In genomic region chr2:12456293-12457151, GRCh38 we compare ENCODE assay signal across 8 cellular contexts.
A peak's percentile ranks its signal among the peaks of the same experiment; 100 is the strongest.
DNase-seq lines count a peak whose midpoint lies in the region; ATAC-seq and TF ChIP-seq lines count a peak whose summit lies in the region.

No MANE protein-coding gene starts in this region.

- BruUV-seq in A673 (replicated peaks; lab: Mats Ljungman, UMichigan): no TSS peak

- H3K9me3 ChIP-seq in A673 (ENCODE audit: low read depth, low read length, poor library complexity, severe bottlenecking) (no peaks in the 10 kb centered on the region), gastroesophageal sphincter (no peaks in the 10 kb centered on the region), aorta (ENCODE audit: control insufficient read depth, low read length) (no peaks in the 10 kb centered on the region)

- POLR2A ChIA-PET in A673 (lab: Charles Lee; ENCODE audit: low non-redundant PET): interaction anchor here (0.6 kb wide), 1 partner anchor 321 kb away, joined by 4 read pairs; no protein-coding TSS in a partner anchor

- no peak for TF ChIP-seq POLR2A in gastroesophageal sphincter (IDR thresholded peaks at IDR 0.05)

- H3K27me3 ChIP-seq in A673 (replicated peaks; ENCODE audit: insufficient read depth, low read depth, low read length, poor library complexity) (no peaks in the 10 kb centered on the region), gastroesophageal sphincter (no peaks in the 10 kb centered on the region), rectal smooth muscle tissue (ENCODE audit: control insufficient read depth, insufficient read depth, low read length) (no peaks in the 10 kb centered on the region), aorta (ENCODE audit: control insufficient read depth in 1 of 2, insufficient read depth in 2 of 2, low read length in 1 of 2) (no peaks in the 10 kb centered on the region)

- H3K4me1 ChIP-seq in A673 (ENCODE audit: insufficient read depth, low read length, poor library complexity, severe bottlenecking) (peaks cover 20% of the 10 kb centered on the region), gastroesophageal sphincter (peaks cover 0 to 28% (median 16%) of the 10 kb centered on the region in 3 donors), rectal smooth muscle tissue (ENCODE audit: control insufficient read depth, insufficient read depth, low read length) (peaks cover 3% of the 10 kb centered on the region), aorta (ENCODE audit: control insufficient read depth in 1 of 2, insufficient read depth in 2 of 2, low read length in 2 of 2) (peaks cover 7 to 10% of the 10 kb centered on the region in 2 donors)

- H3K4me3 Mint-ChIP-seq in activated T-helper 1 cell treated with anti-CD3 and anti-CD28 coated beads, Interleukin-12 subunit alpha, Interleukin-12 subunit beta, Interleukin-2, Interleukin-4 antibody, amounts not matched to agents 30 ng/mL and 10 ng/mL and 1 ng/mL, durations not matched to agents 14 hours and 24 hours and 36 hours: peak overlapping the region; percentile 66

- H3K9ac ChIP-seq in rectal smooth muscle tissue (ENCODE audit: low read length): no peak overlapping the region

- TF ChIP-seq CTCF in A673 (conservative IDR thresholded peaks at IDR 0.05; ENCODE audit: low read depth, low read length) (no peak), gastroesophageal sphincter (IDR thresholded peaks at IDR 0.05) (no peak)

- peak overlapping the region; percentile 3 for H3K4me3 ChIP-seq in A673 (ENCODE audit: low read depth, low read length, poor library complexity, severe bottlenecking)
- H3K4me3 ChIP-seq in gastroesophageal sphincter: no peak overlapping the region
- H3K4me3 ChIP-seq in rectal smooth muscle tissue (ENCODE audit: low read length): peak overlapping the region; percentile 10
- no peak overlapping the region for H3K4me3 ChIP-seq in aorta (ENCODE audit: low read length in 2 of 2)

- no peaks in the 10 kb centered on the region for H3K27me3 Mint-ChIP-seq in activated T-helper 1 cell treated with anti-CD3 and anti-CD28 coated beads, Interleukin-12 subunit alpha, Interleukin-12 subunit beta, Interleukin-2, Interleukin-4 antibody, amounts not matched to agents 30 ng/mL and 10 ng/mL and 1 ng/mL, durations not matched to agents 14 hours and 24 hours and 36 hours (ENCODE audit: insufficient read depth)

- H3K9me3 Mint-ChIP-seq in activated T-helper 1 cell treated with anti-CD3 and anti-CD28 coated beads, Interleukin-12 subunit alpha, Interleukin-12 subunit beta, Interleukin-2, Interleukin-4 antibody, amounts not matched to agents 30 ng/mL and 10 ng/mL and 1 ng/mL, durations not matched to agents 14 hours and 24 hours and 36 hours: peaks cover 8% of the 10 kb centered on the region

- WGBS in gastroesophageal sphincter (ENCODE audit: low coverage in 1 of 2), 2 donors: 17 to 58% methylated on average over 5 to 7 of the region's 7 CpGs
- 43 to 50% methylated on average over 7 of the region's 7 CpGs for WGBS in aorta, 2 donors

- H3K36me3 ChIP-seq in A673 (ENCODE audit: insufficient read depth, low read length, poor library complexity, severe bottlenecking) (no peaks in the 10 kb centered on the region), gastroesophageal sphincter (no peaks in the 10 kb centered on the region), rectal smooth muscle tissue (ENCODE audit: control insufficient read depth, insufficient read depth, low read length) (no peaks in the 10 kb centered on the region), aorta (ENCODE audit: control insufficient read depth in 1 of 2, insufficient read depth in 2 of 2, low read length in 1 of 2) (no peaks in the 10 kb centered on the region)

- H3K36me3 Mint-ChIP-seq in activated T-helper 1 cell treated with anti-CD3 and anti-CD28 coated beads, Interleukin-12 subunit alpha, Interleukin-12 subunit beta, Interleukin-2, Interleukin-4 antibody, amounts not matched to agents 30 ng/mL and 10 ng/mL and 1 ng/mL, durations not matched to agents 14 hours and 24 hours and 36 hours (ENCODE audit: low read depth): peaks cover 4% of the 10 kb centered on the region

- peak overlapping the region; percentile 83 for H3K27ac Mint-ChIP-seq in activated T-helper 1 cell treated with anti-CD3 and anti-CD28 coated beads, Interleukin-12 subunit alpha, Interleukin-12 subunit beta, Interleukin-2, Interleukin-4 antibody, amounts not matched to agents 30 ng/mL and 10 ng/mL and 1 ng/mL, durations not matched to agents 14 hours and 24 hours and 36 hours

- CTCF ChIA-PET in A673 (lab: Charles Lee): no interaction called here

- peak; percentile 97 for ATAC-seq in GM18867 (IDR thresholded peaks at IDR 0.05; ENCODE audit: unreplicated experiment)
- ATAC-seq in HG03108 (IDR thresholded peaks at IDR 0.05; ENCODE audit: unreplicated experiment): peak; percentile 89
- ATAC-seq in gastroesophageal sphincter: peak; percentile 96
- ATAC-seq in aorta (ENCODE audit: low FRiP score): peak; percentile 92

- TF ChIP-seq EP300 in gastroesophageal sphincter (IDR thresholded peaks at IDR 0.05): peak; percentile 44

- peaks cover 33% of the 10 kb centered on the region for H3K4me1 Mint-ChIP-seq in activated T-helper 1 cell treated with anti-CD3 and anti-CD28 coated beads, Interleukin-12 subunit alpha, Interleukin-12 subunit beta, Interleukin-2, Interleukin-4 antibody, amounts not matched to agents 30 ng/mL and 10 ng/mL and 1 ng/mL, durations not matched to agents 14 hours and 24 hours and 36 hours (ENCODE audit: low read depth)

- intact Hi-C loops in A673 (cut with micrococcal nuclease; ENCODE audit: unreplicated experiment): no loop called here
- intact Hi-C loops in activated T-helper 1 cell treated with anti-CD3 and anti-CD28 coated beads, Interleukin-12 subunit alpha, Interleukin-12 subunit beta, Interleukin-2, Interleukin-4 antibody, amounts not matched to agents 30 ng/mL and 10 ng/mL and 1 ng/mL, durations not matched to agents 14 hours and 24 hours and 36 hours (cut with micrococcal nuclease): loop anchor here (1.0 to 10.0 kb wide), 5 partner anchors 45 to 548 kb away; partner anchors contain the start of gene TRIB2
- intact Hi-C loops in aorta (cut with DNase I): loop anchor here in 1 of 2 donors (5.0 kb wide), 1 partner anchor 261 kb away; the partner anchor contains the start of gene TRIB2

- DNase-seq in A673 (ENCODE audit: low spot score): peak; percentile 88
- peak; percentile 72 for DNase-seq in RKO (ENCODE audit: low spot score)
- DNase-seq in activated T-helper 1 cell treated with anti-CD3 and anti-CD28 coated beads, Interleukin-12 subunit alpha, Interleukin-12 subunit beta, Interleukin-2, Interleukin-4 antibody, amounts not matched to agents 30 ng/mL and 10 ng/mL and 1 ng/mL, durations not matched to agents 14 hours and 24 hours and 36 hours (ENCODE audit: low spot score): peak; percentile 40
- DNase-seq in aorta: peak; percentile 88 to 94

- H3K27ac ChIP-seq in A673 (ENCODE audit: low read depth, low read length, poor library complexity, severe bottlenecking): peak overlapping the region; percentile 64
- peak overlapping the region; percentile 59 to 78 (median 62) for H3K27ac ChIP-seq in gastroesophageal sphincter
- no peak overlapping the region for H3K27ac ChIP-seq in rectal smooth muscle tissue (ENCODE audit: low read depth, low read length)
- no peak overlapping the region for H3K27ac ChIP-seq in aorta (ENCODE audit: low read depth in 1 of 2, low read length in 2 of 2)

Comparison
In these comparisons a context has a peak if more than half of its experiments do, and no peak if none do; other contexts are left out.
1. DNase-seq: peak in every context shown above with its lines; median percentile 91 in aorta; 88 in A673; 72 in RKO; 40 in activated T-helper 1 cell treated with anti-CD3 and anti-CD28 coated beads, Interleukin-12 subunit alpha, Interleukin-12 subunit beta, Interleukin-2, Interleukin-4 antibody, amounts not matched to agents 30 ng/mL and 10 ng/mL and 1 ng/mL, durations not matched to agents 14 hours and 24 hours and 36 hours.
2. H3K27ac ChIP-seq: peak in A673 (single experiment) and gastroesophageal sphincter (4 of 4); none in rectal smooth muscle tissue (single experiment) and aorta (0 of 2).
3. H3K4me3 ChIP-seq: peak in A673 (single experiment) and rectal smooth muscle tissue (single experiment); none in gastroesophageal sphincter (0 of 2) and aorta (0 of 2).
4. Peak in every context shown above with its lines, with median percentiles within 50 percentile points of each other: ATAC-seq.